ENCODE assay signal across 10 cellular contexts in genomic region chr6:158852312-158853071, GRCh38. TPM values are rescaled to one million over a fixed set of nuclear protein-coding genes. Genes with fewer than 3 reads are reported as not detected.
DNase-seq lines count a peak whose midpoint lies in the region; ATAC-seq and TF ChIP-seq lines count a peak whose summit lies in the region.
"Had no signal": no experiment of that assay in that cellular context is flagged by ENCODE, and none has a peak within 500 bp of the region (broad histone marks: within the 10 kb centered on the region; RNA-seq: fewer than 3 reads in every experiment).

No MANE protein-coding gene starts in this region.

- CTCF ChIA-PET in MCF 10A (lab: Yijun Ruan, JAX), result interaction anchor here (0.8 to 1.3 kb wide), 2 partner anchors 42 to 47 kb away, joined by 3 to 4 read pairs; no protein-coding TSS in a partner anchor

- no peaks in the 10 kb centered on the region for H3K36me3 Mint-ChIP-seq in MCF 10A (ENCODE audit: insufficient read depth, unreplicated experiment)
- no peaks in the 10 kb centered on the region for H3K36me3 Mint-ChIP-seq in T-helper 2 cell treated with Interferon-gamma antibody and Interleukin-4, amounts not matched to agents 5 μg/mL and 100 μg/mL, for 36 hours (ENCODE audit: low read depth)

- H3K4me3 ChIP-seq in breast epithelium (no peak overlapping the region), iPS-20b (ENCODE audit: low read length) (peak overlapping the region; percentile 57), upper lobe of left lung (no peak overlapping the region)
- H3K4me3 ChIP-seq: cardiac muscle cell had no signal

- H3K9me3 Mint-ChIP-seq in MCF 10A (ENCODE audit: unreplicated experiment), result no peaks in the 10 kb centered on the region
- no peaks in the 10 kb centered on the region for H3K9me3 Mint-ChIP-seq in T-helper 2 cell treated with Interferon-gamma antibody and Interleukin-4, amounts not matched to agents 5 μg/mL and 100 μg/mL, for 36 hours

- no peak for TF ChIP-seq EP300 in upper lobe of left lung (IDR thresholded peaks at IDR 0.05)

- H3K4me1 Mint-ChIP-seq in MCF 10A (ENCODE audit: insufficient read depth, unreplicated experiment), result peaks cover 15% of the 10 kb centered on the region
- H3K4me1 Mint-ChIP-seq in T-helper 2 cell treated with Interferon-gamma antibody and Interleukin-4, amounts not matched to agents 5 μg/mL and 100 μg/mL, for 36 hours (ENCODE audit: low read depth), result peaks cover 36% of the 10 kb centered on the region

- no peak overlapping the region for H3K4me3 Mint-ChIP-seq in MCF 10A (ENCODE audit: unreplicated experiment)
- H3K4me3 Mint-ChIP-seq in T-helper 2 cell treated with Interferon-gamma antibody and Interleukin-4, amounts not matched to agents 5 μg/mL and 100 μg/mL, for 36 hours, result no peak overlapping the region

- peak in 1 of 2 donors; percentile 50 for ATAC-seq in upper lobe of left lung (ENCODE audit: low FRiP score in 2 of 2)
- no peak for ATAC-seq in GM18861 (IDR thresholded peaks at IDR 0.05; ENCODE audit: unreplicated experiment)
- no peak for ATAC-seq in HG02623 (IDR thresholded peaks at IDR 0.05; ENCODE audit: unreplicated experiment)
- no peak for ATAC-seq in GM18505 (IDR thresholded peaks at IDR 0.05; ENCODE audit: unreplicated experiment)

- H3K27me3 ChIP-seq in breast epithelium (no peaks in the 10 kb centered on the region), iPS-20b (ENCODE audit: insufficient read depth, low read length) (no peaks in the 10 kb centered on the region), upper lobe of left lung (no peaks in the 10 kb centered on the region)
- H3K27me3 ChIP-seq: cardiac muscle cell had no signal

- DNase-seq in breast epithelium (ENCODE audit: low spot score in 2 of 2) (peak in 1 of 2 donors; percentile 35), MCF 10A (ENCODE audit: unreplicated experiment) (no peak), upper lobe of left lung (peak in 1 of 2 donors; percentile 33)
- no peak for DNase-seq in T-helper 2 cell treated with Interferon-gamma antibody and Interleukin-4, amounts not matched to agents 5 μg/mL and 100 μg/mL, for 36 hours (ENCODE audit: low spot score)
- DNase-seq: NCI-H1694 treated with DMSO at 0.1 percent for 48 hours had no signal

- no TSS peak for BruUV-seq in MCF 10A (replicated peaks; lab: Mats Ljungman, UMichigan)

- H3K27ac ChIP-seq in breast epithelium, result peak overlapping the region; percentile 50 to 77
- H3K27ac ChIP-seq in iPS-20b (ENCODE audit: low read length), result peak overlapping the region; percentile 89
- H3K27ac ChIP-seq in upper lobe of left lung, result peak overlapping the region; percentile 65 to 85 (median 82)

- peak overlapping the region; percentile 82 for H3K9ac ChIP-seq in iPS-20b (ENCODE audit: low read depth, low read length)

- H3K9me3 ChIP-seq in breast epithelium, result no peaks in the 10 kb centered on the region
- no peaks in the 10 kb centered on the region for H3K9me3 ChIP-seq in iPS-20b (ENCODE audit: insufficient read depth, low read depth, low read length)
- H3K9me3 ChIP-seq in upper lobe of left lung, result no peaks in the 10 kb centered on the region

- H3K36me3 ChIP-seq in breast epithelium (no peaks in the 10 kb centered on the region), iPS-20b (ENCODE audit: insufficient read depth, low read depth, low read length) (no peaks in the 10 kb centered on the region), upper lobe of left lung (no peaks in the 10 kb centered on the region)
- H3K36me3 ChIP-seq: cardiac muscle cell had no signal

- intact Hi-C loops in breast epithelium (cut with DNase I; ENCODE audit: low total_unique reads) (no loop called here), MCF 10A (cut with micrococcal nuclease) (loop anchor here (1.0 kb wide), 1 partner anchor 17 kb away; no protein-coding TSS in a partner anchor)

- H3K4me1 ChIP-seq in breast epithelium (peaks cover 0 to 4% of the 10 kb centered on the region in 2 donors), iPS-20b (ENCODE audit: insufficient read depth, low read length) (peaks cover 37% of the 10 kb centered on the region), upper lobe of left lung (peaks cover 16 to 50% (median 31%) of the 10 kb centered on the region in 4 donors)

- POLR2A ChIA-PET in MCF 10A (lab: Yijun Ruan, JAX), result interaction anchor here (0.6 to 4.8 kb wide), 5 partner anchors 16 to 145 kb away, joined by 3 to 91 read pairs (median 17); partner anchors contain the start of gene EZR

- WGBS in upper lobe of left lung, 2 donors, result 85 to 92% methylated on average over 10 to 11 of the region's 11 CpGs

- TF ChIP-seq CTCF in breast epithelium (IDR thresholded peaks at IDR 0.05) (no peak), MCF 10A (IDR thresholded peaks at IDR 0.05; ENCODE audit: unreplicated experiment) (no peak), upper lobe of left lung (IDR thresholded peaks at IDR 0.05) (no peak)

- H3K27me3 Mint-ChIP-seq in MCF 10A (ENCODE audit: insufficient read depth, unreplicated experiment), result no peaks in the 10 kb centered on the region
- no peaks in the 10 kb centered on the region for H3K27me3 Mint-ChIP-seq in T-helper 2 cell treated with Interferon-gamma antibody and Interleukin-4, amounts not matched to agents 5 μg/mL and 100 μg/mL, for 36 hours (ENCODE audit: low read depth)

- TF ChIP-seq POLR2A in breast epithelium (IDR thresholded peaks at IDR 0.05) (no peak), upper lobe of left lung (IDR thresholded peaks at IDR 0.05) (no peak), GM18505 (IDR thresholded peaks at IDR 0.05; ENCODE audit: borderline replicate concordance, extremely low read depth, insufficient read depth, insufficient read length) (no peak)

- H3K27ac Mint-ChIP-seq in MCF 10A (ENCODE audit: low read depth, unreplicated experiment), result no peak overlapping the region
- H3K27ac Mint-ChIP-seq in T-helper 2 cell treated with Interferon-gamma antibody and Interleukin-4, amounts not matched to agents 5 μg/mL and 100 μg/mL, for 36 hours, result peak overlapping the region; percentile 68

RNA-seq across cellular contexts. Expression of gene EZR, which starts 33.3 kb away (rescaled TPM):
- 100 to 1,000 TPM in 1 of 3 donors, 10 to 100 TPM in 2; 29.1 to 154 (median 59.3) TPM for total RNA-seq in breast epithelium
- 243 and 296 TPM in 2 replicates for total RNA-seq in MCF 10A (2022)
- 100 to 1,000 TPM; 188 to 810 (median 346) TPM for total RNA-seq in upper lobe of left lung
